Comparison of ENCODE assay signal across 28 cellular contexts in the genomic region with DNA sequence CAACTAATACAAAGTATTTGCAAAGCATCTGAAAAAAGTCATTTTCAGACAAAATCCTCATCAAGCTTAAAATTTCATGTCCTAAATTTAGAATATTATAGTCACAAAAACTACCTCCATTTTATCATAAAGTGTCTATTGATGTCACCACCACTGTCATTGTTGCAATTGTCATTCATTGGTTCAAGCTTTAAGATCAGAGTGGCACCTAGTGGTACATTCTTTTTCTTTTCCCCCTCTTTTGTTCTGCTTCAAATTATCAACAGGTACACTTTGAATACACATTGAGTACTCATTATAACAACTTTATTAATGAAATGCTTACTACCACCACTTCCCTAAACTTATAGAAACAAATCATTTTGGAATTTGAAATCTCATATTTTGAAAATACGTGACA.
"Had no signal": no experiment of that assay in that cellular context is flagged by ENCODE, and none has a peak within 500 bp of the region (broad histone marks: within the 10 kb centered on the region; RNA-seq: fewer than 3 reads in every experiment).

No MANE protein-coding gene starts in this region.

- H3K27me3 ChIP-seq: gastroesophageal sphincter, heart left ventricle, neutrophil, ovary had no signal

- DNase-seq: activated B cell treated with CpG ODN at 0.5 μM for 24 hours; activated CD4-positive, alpha-beta T cell treated with anti-CD3 and anti-CD28 coated beads for 36 hours; activated CD4-positive, alpha-beta T cell treated with anti-CD3 and anti-CD28 coated beads, Interleukin-2, amount 50 U/mL, for 4 hours; activated CD8-positive, alpha-beta memory T cell treated with anti-CD3 and anti-CD28 coated beads for 24 hours; activated CD8-positive, alpha-beta memory T cell treated with anti-CD3 and anti-CD28 coated beads, Interleukin-2, amount 50 U/mL, for 4 hours; activated T-cell treated with anti-CD3 and anti-CD28 coated beads, Interleukin-2, amount 50 U/mL, for 24 hours; aorta; central memory CD4-positive, alpha-beta T cell; dermis blood vessel endothelial cell; effector memory CD4-positive, alpha-beta T cell; heart left ventricle; left ventricle myocardium superior; midbrain; ovary; right cardiac atrium; stimulated activated CD4-positive, alpha-beta T cell treated with anti-CD3 and anti-CD28 coated beads, Interleukin-12 subunit alpha, Interleukin-12 subunit beta, amount 100 ng/mL, for 4 hours; stimulated activated CD4-positive, alpha-beta T cell treated with anti-CD3 and anti-CD28 coated beads, Interleukin-4, amount 100 ng/mL, for 4 hours; stimulated activated naive CD8-positive, alpha-beta T cell treated with anti-CD3 and anti-CD28 coated beads, Interleukin-15, Interleukin-2, amounts not matched to agents 100 U/mL and 50 U/mL, for 24 hours; T1000 had no signal

- H3K9me3 Mint-ChIP-seq: activated B cell treated with CpG ODN at 0.5 μM for 24 hours; activated naive CD4-positive, alpha-beta T cell treated with anti-CD3 and anti-CD28 coated beads, Interleukin-2, amount 50 U/mL, for 72 hours; activated T-cell treated with anti-CD3 and anti-CD28 coated beads, Interleukin-2, amount 50 U/mL, for 24 hours; activated T-helper 17 cell treated with anti-CD3 and anti-CD28 coated beads, Interleukin-2, amount 50 U/mL, for 72 hours had no signal

- H3K27ac Mint-ChIP-seq: activated B cell treated with CpG ODN at 0.5 μM for 24 hours; activated CD4-positive, alpha-beta T cell treated with anti-CD3 and anti-CD28 coated beads for 36 hours; activated naive CD4-positive, alpha-beta T cell treated with anti-CD3 and anti-CD28 coated beads, Interleukin-2, amount 50 U/mL, for 72 hours; activated T-cell treated with anti-CD3 and anti-CD28 coated beads, Interleukin-2, amount 50 U/mL, for 24 hours; activated T-helper 17 cell treated with anti-CD3 and anti-CD28 coated beads, Interleukin-2, amount 50 U/mL, for 72 hours; brain; natural killer cell treated with Interleukin-12 subunit alpha and Interleukin-12 subunit beta and Interleukin-15 and Interleukin-18, amount 100 ng/mL, for 72 hours had no signal

- H3K36me3 ChIP-seq: gastroesophageal sphincter, heart left ventricle, neutrophil, ovary had no signal

- FAIRE-seq: endothelial cell of umbilical vein, islet of Langerhans had no signal

- H3K27ac ChIP-seq: gastroesophageal sphincter, heart left ventricle, ovary had no signal

- H3K4me1 Mint-ChIP-seq: activated B cell treated with CpG ODN at 0.5 μM for 24 hours; activated CD4-positive, alpha-beta T cell treated with anti-CD3 and anti-CD28 coated beads for 36 hours; activated T-helper 17 cell treated with anti-CD3 and anti-CD28 coated beads, Interleukin-2, amount 50 U/mL, for 72 hours had no signal

- H3K4me3 ChIP-seq: gastroesophageal sphincter, heart left ventricle, ovary had no signal

- H3K4me3 Mint-ChIP-seq: activated B cell treated with CpG ODN at 0.5 μM for 24 hours; activated CD4-positive, alpha-beta T cell treated with anti-CD3 and anti-CD28 coated beads for 36 hours; activated T-cell treated with anti-CD3 and anti-CD28 coated beads, Interleukin-2, amount 50 U/mL, for 24 hours; activated T-helper 17 cell treated with anti-CD3 and anti-CD28 coated beads, Interleukin-2, amount 50 U/mL, for 72 hours; brain; natural killer cell treated with Interleukin-12 subunit alpha and Interleukin-12 subunit beta and Interleukin-15 and Interleukin-18, amount 100 ng/mL, for 72 hours had no signal

- H3K36me3 Mint-ChIP-seq: activated naive CD4-positive, alpha-beta T cell treated with anti-CD3 and anti-CD28 coated beads, Interleukin-2, amount 50 U/mL, for 72 hours; brain; natural killer cell treated with Interleukin-12 subunit alpha and Interleukin-12 subunit beta and Interleukin-15 and Interleukin-18, amount 100 ng/mL, for 72 hours had no signal

- H3K27me3 Mint-ChIP-seq: activated CD4-positive, alpha-beta T cell treated with anti-CD3 and anti-CD28 coated beads for 36 hours; activated T-cell treated with anti-CD3 and anti-CD28 coated beads, Interleukin-2, amount 50 U/mL, for 24 hours; activated T-helper 17 cell treated with anti-CD3 and anti-CD28 coated beads, Interleukin-2, amount 50 U/mL, for 72 hours; brain; natural killer cell treated with Interleukin-12 subunit alpha and Interleukin-12 subunit beta and Interleukin-15 and Interleukin-18, amount 100 ng/mL, for 72 hours had no signal

- H3K9me3 ChIP-seq: gastroesophageal sphincter, heart left ventricle, neutrophil, ovary had no signal

- ATAC-seq: activated CD4-positive, alpha-beta T cell treated with anti-CD3 and anti-CD28 coated beads for 36 hours; activated naive CD4-positive, alpha-beta T cell treated with anti-CD3 and anti-CD28 coated beads, Interleukin-2, amount 50 U/mL, for 72 hours; activated T-helper 17 cell treated with anti-CD3 and anti-CD28 coated beads, Interleukin-2, amount 50 U/mL, for 72 hours; esophagus mucosa; gastroesophageal sphincter; heart left ventricle; left ventricle myocardium superior; natural killer cell treated with Interleukin-12 subunit alpha and Interleukin-12 subunit beta and Interleukin-15 and Interleukin-18, amount 100 ng/mL, for 72 hours; right cardiac atrium; stimulated activated naive CD8-positive, alpha-beta T cell treated with anti-CD3 and anti-CD28 coated beads, Interleukin-15, Interleukin-2, amounts not matched to agents 100 U/mL and 50 U/mL, for 24 hours had no signal
